ENCODE assay signal across 8 cellular contexts in the genomic region with DNA sequence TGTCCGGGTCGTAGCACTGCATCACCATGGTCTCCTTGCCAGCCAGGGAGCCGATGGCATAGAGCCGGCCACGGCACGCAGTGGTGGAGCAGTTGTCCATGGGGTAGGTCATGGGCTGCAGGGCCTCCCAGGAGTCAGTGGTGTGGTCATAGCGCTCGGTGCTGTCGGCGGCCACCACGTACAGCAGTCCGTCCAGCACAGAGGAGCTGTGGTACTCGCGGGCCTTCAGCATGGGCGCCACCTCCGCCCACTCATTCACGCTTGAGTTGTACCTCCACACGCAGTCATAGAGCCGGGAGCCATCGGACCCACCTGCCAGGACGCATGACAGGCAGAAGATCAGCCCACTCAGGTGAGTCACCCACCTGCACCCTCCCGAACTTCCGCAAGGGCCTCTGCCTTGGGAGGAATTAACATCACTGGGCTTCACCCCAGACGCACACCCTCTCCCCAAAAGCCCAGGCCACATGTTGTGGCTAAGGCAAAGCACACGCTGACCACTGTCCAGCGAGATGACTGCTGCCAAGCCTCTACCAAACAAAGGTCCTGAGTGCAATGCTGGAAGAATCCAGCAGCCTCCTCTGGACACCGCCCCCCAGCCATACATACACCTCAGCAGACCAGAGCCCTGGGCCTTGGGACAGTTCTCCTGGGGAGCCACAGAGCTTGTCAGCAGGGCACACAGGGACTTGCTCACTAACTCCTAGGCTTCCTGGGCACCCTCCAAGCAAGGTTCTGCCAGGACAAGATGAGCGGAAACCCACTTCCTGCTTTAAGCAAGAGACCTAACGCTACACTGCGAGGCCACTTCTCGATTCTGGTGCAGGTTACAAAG. TPM values are rescaled to one million over a fixed set of nuclear protein-coding genes. Genes with fewer than 3 reads are reported as not detected.
DNase-seq lines count a peak whose midpoint lies in the region; ATAC-seq and TF ChIP-seq lines count a peak whose summit lies in the region.

No MANE protein-coding gene starts in this region.

- ATAC-seq in GM18517 (IDR thresholded peaks at IDR 0.05; ENCODE audit: unreplicated experiment) (no peak), GM21825 (IDR thresholded peaks at IDR 0.05; ENCODE audit: unreplicated experiment) (no peak)

- CTCF ChIA-PET in activated CD4-positive, alpha-beta memory T cell treated with anti-CD3 and anti-CD28 coated beads, Interleukin-2, amount 10 ng/mL, durations not matched to agents 7 days and 5 days (lab: Charles Lee), result interaction anchor here (0.5 to 2.9 kb wide), 11 partner anchors 10 to 191 kb away, joined by 3 to 22 read pairs (median 5); a partner anchor contains a TSS

- POLR2A ChIA-PET in activated CD4-positive, alpha-beta memory T cell treated with anti-CD3 and anti-CD28 coated beads, Interleukin-2, amount 10 ng/mL, durations not matched to agents 7 days and 5 days (lab: Charles Lee), result interaction anchor here (1.2 to 7.8 kb wide), 13 partner anchors 10 to 136 kb away, joined by 3 to 94 read pairs (median 5); a partner anchor contains a TSS

- peak; percentile 88 for DNase-seq in Jurkat, Clone E6-1 (ENCODE audit: low read depth, low spot score)
- peak; percentile 65 for DNase-seq in activated CD4-positive, alpha-beta memory T cell treated with anti-CD3 and anti-CD28 coated beads, Interleukin-2, amount 10 ng/mL, durations not matched to agents 7 days and 5 days
- DNase-seq in epithelial cell of proximal tubule (ENCODE audit: low read depth), result no peak
- no peak for DNase-seq in NCI-H2196 treated with DMSO at 0.1 percent for 48 hours (lab: John Stamatoyannopoulos, UW; ENCODE audit: unreplicated experiment)
- DNase-seq in NCI-H526 treated with DMSO at 0.1 percent for 48 hours (lab: John Stamatoyannopoulos, UW), result no peak

- H3K27me3 Mint-ChIP-seq in activated CD4-positive, alpha-beta memory T cell treated with anti-CD3 and anti-CD28 coated beads, Interleukin-2, amount 10 ng/mL, durations not matched to agents 7 days and 5 days, result no peaks in the 10 kb centered on the region

- H3K4me3 ChIP-seq in Jurkat, Clone E6-1 (ENCODE audit: low read length), result peak overlapping the region; percentile 88
- H3K4me3 ChIP-seq in epithelial cell of proximal tubule (ENCODE audit: low read depth, low read length), result peak overlapping the region; percentile 76
- H3K4me3 ChIP-seq in rectal smooth muscle tissue (ENCODE audit: low read length), result peak overlapping the region; percentile 70

- peak overlapping the region; percentile 86 for H3K4me3 Mint-ChIP-seq in activated CD4-positive, alpha-beta memory T cell treated with anti-CD3 and anti-CD28 coated beads, Interleukin-2, amount 10 ng/mL, durations not matched to agents 7 days and 5 days

- no peaks in the 10 kb centered on the region for H3K9me3 Mint-ChIP-seq in activated CD4-positive, alpha-beta memory T cell treated with anti-CD3 and anti-CD28 coated beads, Interleukin-2, amount 10 ng/mL, durations not matched to agents 7 days and 5 days

- H3K36me3 Mint-ChIP-seq in activated CD4-positive, alpha-beta memory T cell treated with anti-CD3 and anti-CD28 coated beads, Interleukin-2, amount 10 ng/mL, durations not matched to agents 7 days and 5 days (ENCODE audit: low read depth), result peaks cover 58% of the 10 kb centered on the region

- no peak for TF ChIP-seq CTCF in epithelial cell of proximal tubule (conservative IDR thresholded peaks at IDR 0.05; ENCODE audit: low read depth, low read length)

- peaks cover 38% of the 10 kb centered on the region for H3K4me1 ChIP-seq in rectal smooth muscle tissue (ENCODE audit: control insufficient read depth, insufficient read depth, low read length)

- H3K4me1 Mint-ChIP-seq in activated CD4-positive, alpha-beta memory T cell treated with anti-CD3 and anti-CD28 coated beads, Interleukin-2, amount 10 ng/mL, durations not matched to agents 7 days and 5 days, result peaks cover 45% of the 10 kb centered on the region

- H3K27ac ChIP-seq in rectal smooth muscle tissue (ENCODE audit: low read depth, low read length), result no peak overlapping the region

- no peaks in the 10 kb centered on the region for H3K27me3 ChIP-seq in rectal smooth muscle tissue (ENCODE audit: control insufficient read depth, insufficient read depth, low read length)

- no peak overlapping the region for H3K9ac ChIP-seq in rectal smooth muscle tissue (ENCODE audit: low read length)

- H3K36me3 ChIP-seq in rectal smooth muscle tissue (ENCODE audit: control insufficient read depth, insufficient read depth, low read length), result peaks cover 28% of the 10 kb centered on the region

- peak overlapping the region; percentile 88 for H3K27ac Mint-ChIP-seq in activated CD4-positive, alpha-beta memory T cell treated with anti-CD3 and anti-CD28 coated beads, Interleukin-2, amount 10 ng/mL, durations not matched to agents 7 days and 5 days

RNA-seq across cellular contexts. Expression of a gene that starts 3.3 kb away (rescaled TPM):
- polyA plus RNA-seq in Jurkat, Clone E6-1 (2012; ENCODE audit: insufficient read depth, insufficient read length), result 16.4 TPM
- 10 to 100 TPM; 26.7 to 27.0 TPM for total RNA-seq in activated CD4-positive, alpha-beta memory T cell treated with anti-CD3 and anti-CD28 coated beads, Interleukin-2, amount 10 ng/mL, durations not matched to agents 7 days and 5 days
- total RNA-seq in epithelial cell of proximal tubule, result 28.1 and 40.1 TPM in 2 replicates

RNA-seq across cellular contexts. Expression of a gene that starts 14.2 kb away (rescaled TPM):
- 16.1 TPM for polyA plus RNA-seq in Jurkat, Clone E6-1 (2012; ENCODE audit: insufficient read depth, insufficient read length)
- 10 to 100 TPM; 15.4 to 17.2 TPM for total RNA-seq in activated CD4-positive, alpha-beta memory T cell treated with anti-CD3 and anti-CD28 coated beads, Interleukin-2, amount 10 ng/mL, durations not matched to agents 7 days and 5 days
- 5.5 and 7.2 TPM in 2 replicates for total RNA-seq in epithelial cell of proximal tubule

RNA-seq across cellular contexts. Expression of a gene that starts 19.6 kb away (rescaled TPM):
- polyA plus RNA-seq in Jurkat, Clone E6-1 (2012; ENCODE audit: insufficient read depth, insufficient read length), result 28.3 TPM
- 10 to 100 TPM; 33.2 to 42.3 TPM for total RNA-seq in activated CD4-positive, alpha-beta memory T cell treated with anti-CD3 and anti-CD28 coated beads, Interleukin-2, amount 10 ng/mL, durations not matched to agents 7 days and 5 days
- 5.7 and 14.2 TPM in 2 replicates for total RNA-seq in epithelial cell of proximal tubule

RNA-seq across cellular contexts. Expression of a gene that starts 25.3 kb away (rescaled TPM):
- 26.9 TPM for polyA plus RNA-seq in Jurkat, Clone E6-1 (2012; ENCODE audit: insufficient read depth, insufficient read length)
- 10 to 100 TPM; 23.7 to 24.1 TPM for total RNA-seq in activated CD4-positive, alpha-beta memory T cell treated with anti-CD3 and anti-CD28 coated beads, Interleukin-2, amount 10 ng/mL, durations not matched to agents 7 days and 5 days
- 15.8 and 24.0 TPM in 2 replicates for total RNA-seq in epithelial cell of proximal tubule

RNA-seq across cellular contexts. Expression of a gene that starts 44.3 kb away (rescaled TPM):
- not detected for polyA plus RNA-seq in Jurkat, Clone E6-1 (2012; ENCODE audit: insufficient read depth, insufficient read length)
- under 1 TPM in 1 of 2 experiments, not detected in 1; 0.08 TPM for total RNA-seq in activated CD4-positive, alpha-beta memory T cell treated with anti-CD3 and anti-CD28 coated beads, Interleukin-2, amount 10 ng/mL, durations not matched to agents 7 days and 5 days
- total RNA-seq in epithelial cell of proximal tubule, result not detected in 2 replicates

Comparison
In these comparisons a context has a peak if more than half of its experiments do, and no peak if none do; other contexts are left out.
1. DNase-seq: peak in Jurkat, Clone E6-1 (single experiment) and activated CD4-positive, alpha-beta memory T cell treated with anti-CD3 and anti-CD28 coated beads, Interleukin-2, amount 10 ng/mL, durations not matched to agents 7 days and 5 days (single experiment); none in epithelial cell of proximal tubule (single experiment), NCI-H2196 treated with DMSO at 0.1 percent for 48 hours (single experiment) and NCI-H526 treated with DMSO at 0.1 percent for 48 hours (single experiment).
2. Peak in every context shown above with its lines, with median percentiles within 50 percentile points of each other: H3K4me3 ChIP-seq.